Comparison of ENCODE assay signal across 24 cellular contexts in the genomic region with DNA sequence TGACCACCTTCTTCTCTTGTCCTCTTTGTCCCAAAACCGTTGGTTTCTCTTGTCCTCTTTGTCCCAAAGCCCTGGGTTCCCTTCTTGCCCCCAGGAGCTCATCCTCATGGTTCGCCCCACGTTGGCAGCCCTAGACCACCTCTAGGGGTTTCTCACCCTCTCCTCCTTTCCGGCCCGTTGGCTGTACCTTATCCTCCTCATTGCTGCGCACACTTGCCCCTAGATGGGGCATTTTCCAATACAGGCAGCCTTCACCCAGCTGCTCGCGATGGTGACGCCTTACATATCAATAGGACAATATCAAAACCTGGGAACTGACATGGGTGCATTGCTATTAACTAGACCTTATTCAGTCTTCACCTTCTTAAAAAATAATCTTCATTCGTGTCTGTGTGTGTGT.
DNase-seq lines count a peak whose midpoint lies in the region; ATAC-seq, FAIRE-seq and TF ChIP-seq lines count a peak whose summit lies in the region.
"Had no signal": no experiment of that assay in that cellular context is flagged by ENCODE, and none has a peak within 500 bp of the region (broad histone marks: within the 10 kb centered on the region; RNA-seq: fewer than 3 reads in every experiment).

No MANE protein-coding gene starts in this region.

- no peaks in the 10 kb centered on the region for H3K9me1 ChIP-seq in K562 (ENCODE audit: control insufficient read depth, insufficient read depth, low read length)

- H3K27me3 ChIP-seq in Caco-2 (replicated peaks; ENCODE audit: control insufficient read depth, insufficient read depth, low read length) (no peaks in the 10 kb centered on the region), GM23338 (ENCODE audit: insufficient read depth) (no peaks in the 10 kb centered on the region), K562 (ENCODE audit: control insufficient read depth in 2 of 2, insufficient read depth in 2 of 2, low read length in 2 of 2) (peaks cover 3 to 25% of the 10 kb centered on the region in 2 experiments; a peak in 4 of 5 replicates), mesenchymal stem cell (ENCODE audit: control insufficient read depth in 1 of 2, insufficient read depth in 1 of 2, low read length in 2 of 2) (no peaks in the 10 kb centered on the region)
- H3K27me3 ChIP-seq: SJSA1 had no signal

- no peaks in the 10 kb centered on the region for H3K36me3 ChIP-seq in Caco-2 (ENCODE audit: control insufficient read depth, insufficient read depth, low read length)
- no peaks in the 10 kb centered on the region for H3K36me3 ChIP-seq in GM23338 (ENCODE audit: insufficient read depth)
- H3K36me3 ChIP-seq in K562 (ENCODE audit: control insufficient read depth, insufficient read depth, low read length): no peaks in the 10 kb centered on the region
- no peaks in the 10 kb centered on the region for H3K36me3 ChIP-seq in mesenchymal stem cell (ENCODE audit: control insufficient read depth in 1 of 2, insufficient read depth in 2 of 2, low read depth in 1 of 2, low read length in 2 of 2)
- H3K36me3 ChIP-seq: SJSA1 had no signal

- peak overlapping the region in 1 of 2 experiments; percentile 39 for H2BK12ac ChIP-seq in mesenchymal stem cell (ENCODE audit: low read length in 2 of 2)

- no peak overlapping the region for H2BK120ac ChIP-seq in mesenchymal stem cell (ENCODE audit: low read depth, low read length)

- in situ Hi-C loops in K562 (cut with MboI): no loop called here

- H3K23ac ChIP-seq in mesenchymal stem cell (ENCODE audit: low read length in 2 of 2): no peak overlapping the region

- H2AK5ac ChIP-seq in mesenchymal stem cell (ENCODE audit: low read length, severe bottlenecking): no peak overlapping the region

- H3K4me3 Mint-ChIP-seq in Caco-2 (ENCODE audit: unreplicated experiment) (no peak overlapping the region), GM23338 (no peak overlapping the region)
- H3K4me3 Mint-ChIP-seq: B cell; CD8-positive, alpha-beta memory T cell; T-cell had no signal

- ATAC-seq in GM23338 (peak; percentile 72), K562 (peak; percentile 45; the same call in 2 of the 3 replicates), GM19351 (IDR thresholded peaks at IDR 0.05; ENCODE audit: unreplicated experiment) (no peak)
- ATAC-seq: HCT116, T-cell had no signal

- no peaks in the 10 kb centered on the region for H3K9me2 ChIP-seq in GM23338 (ENCODE audit: insufficient read depth)

- H4K20me1 ChIP-seq in GM23338 (replicated peaks; ENCODE audit: insufficient read depth) (no peaks in the 10 kb centered on the region; the same call in 1 of the 2 replicates), K562 (replicated peaks; ENCODE audit: control insufficient read depth, insufficient read depth, low read length) (no peaks in the 10 kb centered on the region)

- no peak overlapping the region for H4K91ac ChIP-seq in mesenchymal stem cell (ENCODE audit: low read length)

- BruUV-seq in Caco-2 (replicated peaks; lab: Mats Ljungman, UMichigan) (no TSS peak), K562 (replicated peaks; lab: Mats Ljungman, UMichigan) (no TSS peak)

- WGBS in K562 (ENCODE audit: insufficient coverage, low coverage, missing lambda C conversion rate): 4% methylated on average over 7 of the region's 10 CpGs
- WGBS in mesenchymal stem cell: 93% methylated on average over 9 of the region's 10 CpGs

- CTCF ChIA-PET in Caco-2 (lab: Charles Lee): no interaction called here
- CTCF ChIA-PET in K562 (lab: Yijun Ruan, JAX; ENCODE audit: low intra/inter-chr PET ratio): interaction anchor here (0.6 kb wide), 1 partner anchor 10 kb away, joined by 6 read pairs; no protein-coding TSS in a partner anchor

- no peak for TF ChIP-seq POLR2A in K562 (conservative IDR thresholded peaks at IDR 0.05)

- H4K8ac ChIP-seq in mesenchymal stem cell (ENCODE audit: low read length): peak overlapping the region; percentile 9

- H3K79me2 ChIP-seq in GM23338 (replicated peaks; ENCODE audit: insufficient read depth): no peaks in the 10 kb centered on the region
- H3K79me2 ChIP-seq in K562 (ENCODE audit: control insufficient read depth, insufficient read depth, low read length): no peaks in the 10 kb centered on the region

- intact Hi-C loops in Caco-2 (cut with micrococcal nuclease; ENCODE audit: unreplicated experiment) (no loop called here), K562 (cut with micrococcal nuclease) (loop anchor here (10.0 kb wide), 1 partner anchor 635 kb away; no protein-coding TSS in a partner anchor)

- no peak for DNase-seq in Caco-2
- DNase-seq in GM23338 (ENCODE audit: low spot score): peak; percentile 43
- no peak for DNase-seq in K562 (ENCODE audit: extremely low read depth in 1 of 4, low spot score in 3 of 4)
- no peak for DNase-seq in mesenchymal stem cell
- DNase-seq in NCI-H1092 (lab: John Stamatoyannopoulos, UW): no peak
- DNase-seq in kidney tubule cell (ENCODE audit: low spot score): no peak
- DNase-seq: Calu3; CD8-positive, alpha-beta memory T cell; DMS153; DND-41; Kasumi-1; NCI-H2029; NCI-H446 treated with DMSO at 0.1 percent for 48 hours; NCI-H526; Right ventricle myocardium superior; RPMI8226; T-cell had no signal

- no peak overlapping the region for H3K18ac ChIP-seq in mesenchymal stem cell (ENCODE audit: low read depth in 1 of 2, low read length in 2 of 2)

- no peak overlapping the region for H3K9ac ChIP-seq in K562 (ENCODE audit: insufficient read depth in 1 of 2, low read depth in 2 of 2, low read length in 2 of 2)
- no peak overlapping the region for H3K9ac ChIP-seq in mesenchymal stem cell (ENCODE audit: low read length)

- peak overlapping the region; percentile 21 for H3K27ac Mint-ChIP-seq in Caco-2 (ENCODE audit: unreplicated experiment)
- H3K27ac Mint-ChIP-seq in GM23338: no peak overlapping the region
- H3K27ac Mint-ChIP-seq: B cell; CD8-positive, alpha-beta memory T cell; T-cell had no signal

- no peak overlapping the region for H2BK5ac ChIP-seq in mesenchymal stem cell (ENCODE audit: low read depth, low read length, poor library complexity, severe bottlenecking)

- no peaks in the 10 kb centered on the region for H3K9me3 Mint-ChIP-seq in Caco-2 (ENCODE audit: unreplicated experiment)
- H3K9me3 Mint-ChIP-seq in GM23338: no peaks in the 10 kb centered on the region; the same call in 2 of the 3 replicates
- H3K9me3 Mint-ChIP-seq: CD8-positive, alpha-beta memory T cell; T-cell had no signal

- POLR2A ChIA-PET in Caco-2 (lab: Charles Lee) (no interaction called here), K562 (lab: Yijun Ruan, JAX) (interaction anchor here (0.9 kb wide), 1 partner anchor 9 kb away, joined by 4 read pairs; no protein-coding TSS in a partner anchor)

- no peak overlapping the region for H3K14ac ChIP-seq in mesenchymal stem cell (ENCODE audit: low read length in 2 of 2)

- no peak for FAIRE-seq in K562 (lab: Jason Lieb, UNC)
- FAIRE-seq: GM19239 had no signal

- no peaks in the 10 kb centered on the region for H3K27me3 Mint-ChIP-seq in Caco-2 (ENCODE audit: insufficient read depth, unreplicated experiment)
- peaks cover 6% of the 10 kb centered on the region for H3K27me3 Mint-ChIP-seq in GM23338 (ENCODE audit: insufficient read depth, low read depth, poor library complexity)

- H3K4ac ChIP-seq in mesenchymal stem cell (ENCODE audit: low read depth in 1 of 2, low read length in 2 of 2): no peak overlapping the region

- no peaks in the 10 kb centered on the region for H3F3A ChIP-seq in GM23338 (replicated peaks; ENCODE audit: low read depth)

- no peak overlapping the region for H2AFZ ChIP-seq in GM23338
- no peak overlapping the region for H2AFZ ChIP-seq in K562 (ENCODE audit: low read depth, low read length)
- H2AFZ ChIP-seq in mesenchymal stem cell (ENCODE audit: low read depth, low read length): no peak overlapping the region

- H3K79me1 ChIP-seq in mesenchymal stem cell (replicated peaks; ENCODE audit: low read length, poor library complexity, severe bottlenecking): no peaks in the 10 kb centered on the region

- H3K4me2 ChIP-seq in GM23338: no peak overlapping the region
- H3K4me2 ChIP-seq in K562 (ENCODE audit: insufficient read depth, low read length): no peak overlapping the region
- H3K4me2 ChIP-seq in mesenchymal stem cell (ENCODE audit: low read length, poor library complexity, severe bottlenecking): no peak overlapping the region

- no peak for TF ChIP-seq EP300 in K562 (IDR thresholded peaks at IDR 0.05; ENCODE audit: low read length)

- TF ChIP-seq CTCF in Caco-2 (IDR thresholded peaks at IDR 0.05; ENCODE audit: insufficient read depth in 1 of 2, low read depth in 1 of 2, low read length in 1 of 2, severe bottlenecking in 1 of 2, unreplicated experiment in 1 of 2) (no peak), GM23338 (conservative IDR thresholded peaks at IDR 0.05; ENCODE audit: low read depth in 2 of 2) (peak; percentile 28 to 49; a peak in 3 of 4 replicates), K562 (IDR thresholded peaks at IDR 0.05 in 2 of 3, conservative IDR thresholded peaks at IDR 0.05 in 1 of 3; ENCODE audit: insufficient read depth in 2 of 3, low read depth in 1 of 3, low read length in 3 of 3) (no peak)

- H3K36me3 Mint-ChIP-seq in Caco-2 (ENCODE audit: insufficient read depth, unreplicated experiment): no peaks in the 10 kb centered on the region
- H3K36me3 Mint-ChIP-seq in GM23338 (ENCODE audit: low read depth): no peaks in the 10 kb centered on the region
- H3K36me3 Mint-ChIP-seq: CD8-positive, alpha-beta memory T cell; T-cell had no signal

- H3K4me1 ChIP-seq in Caco-2 (no peaks in the 10 kb centered on the region), GM23338 (ENCODE audit: insufficient read depth) (no peaks in the 10 kb centered on the region; the same call in 1 of the 2 replicates), K562 (replicated peaks in 1 of 2; ENCODE audit: control insufficient read depth in 2 of 2, insufficient read depth in 2 of 2, low read length in 2 of 2) (no peaks in the 10 kb centered on the region; a peak in 1 of 5 replicates), mesenchymal stem cell (ENCODE audit: control insufficient read depth, insufficient read depth, low read depth, low read length) (no peaks in the 10 kb centered on the region)
- H3K4me1 ChIP-seq: SJSA1 had no signal

- H3K4me3 ChIP-seq in Caco-2 (ENCODE audit: low read depth, low read length) (no peak overlapping the region), GM23338 (no peak overlapping the region), K562 (no peak overlapping the region), mesenchymal stem cell (ENCODE audit: insufficient read depth in 1 of 2, low read depth in 1 of 2, low read length in 2 of 2) (no peak overlapping the region)
- H3K4me3 ChIP-seq: SJSA1 had no signal

- H3K4me1 Mint-ChIP-seq in Caco-2 (ENCODE audit: low read depth, unreplicated experiment) (no peaks in the 10 kb centered on the region), GM23338 (peaks cover 6% of the 10 kb centered on the region)
- H3K4me1 Mint-ChIP-seq: B cell; CD8-positive, alpha-beta memory T cell; T-cell had no signal

- H3K9me3 ChIP-seq in Caco-2: no peaks in the 10 kb centered on the region
- H3K9me3 ChIP-seq in K562 (replicated peaks; ENCODE audit: control insufficient read depth, insufficient read depth, low read depth, low read length): no peaks in the 10 kb centered on the region
- no peaks in the 10 kb centered on the region for H3K9me3 ChIP-seq in mesenchymal stem cell (ENCODE audit: control insufficient read depth, low read length)
- H3K9me3 ChIP-seq: SJSA1 had no signal

- peak overlapping the region; percentile 80 for H2BK15ac ChIP-seq in mesenchymal stem cell (ENCODE audit: low read depth, poor library complexity, severe bottlenecking)

- TF ChIP-seq RAD21 in K562 (CRISPR knock-in tag; conservative IDR thresholded peaks at IDR 0.05 in 1 of 2, IDR thresholded peaks at IDR 0.05 in 1 of 2): no peak

- no peak overlapping the region for H3K27ac ChIP-seq in GM23338 (ENCODE audit: low read depth)
- H3K27ac ChIP-seq in K562 (ENCODE audit: extremely low read depth, low read depth, low read length): no peak overlapping the region
- no peak overlapping the region for H3K27ac ChIP-seq in mesenchymal stem cell (ENCODE audit: low read length, poor library complexity, severe bottlenecking)
- H3K27ac ChIP-seq: C4-2B, HL-60, SJSA1 had no signal

Comparison
In these comparisons a context has a peak if more than half of its experiments do, and no peak if none do; other contexts are left out.
1. CTCF ChIP-seq: peak in GM23338 (2 of 2); none in Caco-2 (0 of 2) and K562 (0 of 3).